26 cellular contexts compared by ENCODE assay signal in genomic region chr1:6334261-6334993, GRCh38. TPM values are rescaled to one million over a fixed set of nuclear protein-coding genes. Genes with fewer than 3 reads are reported as not detected.
DNase-seq lines count a peak whose midpoint lies in the region; ATAC-seq, FAIRE-seq and TF ChIP-seq lines count a peak whose summit lies in the region.
"Had no signal": no experiment of that assay in that cellular context is flagged by ENCODE, and none has a peak within 500 bp of the region (broad histone marks: within the 10 kb centered on the region; RNA-seq: fewer than 3 reads in every experiment).

No MANE protein-coding gene starts in this region.

- 99% methylated on average over 12 of the region's 14 CpGs for WGBS in HepG2 (ENCODE audit: low lambda C conversion rate)
- 67% methylated on average over 3 of the region's 14 CpGs for WGBS in right lobe of liver (ENCODE audit: insufficient coverage, low coverage, low lambda C conversion rate, missing lambda C conversion rate)

- H2AFZ ChIP-seq in HepG2 (ENCODE audit: low read length) = no peak overlapping the region
- H2AFZ ChIP-seq: GM23248 had no signal

- H3K9me3 ChIP-seq in HepG2 (ENCODE audit: low read length) = no peaks in the 10 kb centered on the region
- H3K9me3 ChIP-seq in right lobe of liver = no peaks in the 10 kb centered on the region
- H3K9me3 ChIP-seq: A549, BE2C had no signal

- H3K36me3 Mint-ChIP-seq in brain = peaks cover 10% of the 10 kb centered on the region

- H3K4me1 ChIP-seq in HepG2 (ENCODE audit: insufficient read depth, low read length) (no peaks in the 10 kb centered on the region), right lobe of liver (no peaks in the 10 kb centered on the region)
- H3K4me1 ChIP-seq: A549 had no signal

- no peak for TF ChIP-seq CTCF in HepG2 (CRISPR knock-in tag; IDR thresholded peaks at IDR 0.05)
- TF ChIP-seq CTCF in right lobe of liver (IDR thresholded peaks at IDR 0.05) = no peak
- TF ChIP-seq CTCF in RWPE1 (conservative IDR thresholded peaks at IDR 0.05; ENCODE audit: low read depth) = no peak
- TF ChIP-seq CTCF in brain (conservative IDR thresholded peaks at IDR 0.05) = no peak

- no peaks in the 10 kb centered on the region for H3K27me3 ChIP-seq in HepG2 (ENCODE audit: control insufficient read depth in 1 of 2, insufficient read depth in 2 of 2, low read length in 2 of 2)
- no peaks in the 10 kb centered on the region for H3K27me3 ChIP-seq in right lobe of liver
- H3K27me3 ChIP-seq: BE2C had no signal

- TF ChIP-seq RAD21 in HepG2 (CRISPR knock-in tag; IDR thresholded peaks at IDR 0.05) = no peak

- no peaks in the 10 kb centered on the region for H3K27me3 Mint-ChIP-seq in brain
- H3K27me3 Mint-ChIP-seq: CD4-positive, alpha-beta memory T cell had no signal

- no peaks in the 10 kb centered on the region for H3K9me3 Mint-ChIP-seq in brain
- H3K9me3 Mint-ChIP-seq: HFFc6 had no signal

- no peak for TF ChIP-seq EP300 in HepG2 (IDR thresholded peaks at IDR 0.05; ENCODE audit: low read depth in 2 of 2, low read length in 2 of 2)
- no peak for TF ChIP-seq EP300 in HepG2 (CRISPR knock-in tag; IDR thresholded peaks at IDR 0.05; ENCODE audit: borderline replicate concordance)

- H3K4me3 ChIP-seq in HepG2 (replicated peaks in 1 of 3; ENCODE audit: insufficient read depth in 1 of 3, low read depth in 2 of 3, low read length in 3 of 3) (no peak overlapping the region), right lobe of liver (no peak overlapping the region)
- H3K4me3 ChIP-seq: A549, GM23248 had no signal

- DNase-seq in HepG2 (ENCODE audit: low spot score) = no peak
- no peak for DNase-seq in right lobe of liver
- no peak for DNase-seq in RWPE1 (ENCODE audit: low spot score)
- no peak for DNase-seq in NCI-H748 treated with DMSO at 0.1 percent for 48 hours (lab: John Stamatoyannopoulos, UW)
- DNase-seq in foreskin melanocyte = no peak
- DNase-seq in activated naive CD4-positive, alpha-beta T cell (lab: John Stamatoyannopoulos, UW) = no peak
- DNase-seq: 8988T; ACHN; AML-193; BE2C; C1 segment of cervical spinal cord; Calu3; CD4-positive, alpha-beta memory T cell; COR-L47; DMS53; DMS79 treated with DMSO at 0.1 percent for 48 hours; GF-D8; GM23248; H7; HFFc6 had no signal

- FAIRE-seq in HepG2 (lab: Jason Lieb, UNC) = no peak
- FAIRE-seq: A549, GM12891, GM18507, H1 had no signal

- no peak overlapping the region for H3K9ac ChIP-seq in HepG2 (ENCODE audit: insufficient read depth, low read depth, low read length)
- H3K9ac ChIP-seq: GM23248 had no signal

- H3K27ac ChIP-seq in HepG2 (ENCODE audit: extremely low read length, insufficient read depth, low read length) = no peak overlapping the region
- H3K27ac ChIP-seq in right lobe of liver = no peak overlapping the region
- peak overlapping the region; percentile 41; the same call in 1 of the 2 replicates for H3K27ac ChIP-seq in RWPE1
- H3K27ac ChIP-seq: A549, GM23248 had no signal

- H3K4me1 Mint-ChIP-seq in brain = peaks cover 98% of the 10 kb centered on the region
- H3K4me1 Mint-ChIP-seq: CD4-positive, alpha-beta memory T cell had no signal

- intact Hi-C loops in HepG2 (cut with micrococcal nuclease; ENCODE audit: unreplicated experiment) = no loop called here
- intact Hi-C loops in right lobe of liver (cut with DNase I) = no loop called here

- H4K20me1 ChIP-seq in HepG2 (ENCODE audit: insufficient read depth, low read length) = 0 out of 2 replicates have a peak, but pooled peaks cover 3% of the 10 kb centered on the region

- TF ChIP-seq POLR2A in HepG2 (IDR thresholded peaks at IDR 0.05; ENCODE audit: insufficient read depth in 1 of 2, low read depth in 2 of 2, low read length in 2 of 2) (no peak), right lobe of liver (IDR thresholded peaks at IDR 0.05) (no peak)

- no peak overlapping the region for H3K4me3 Mint-ChIP-seq in brain
- H3K4me3 Mint-ChIP-seq: CD4-positive, alpha-beta memory T cell; HFFc6 had no signal

- H3K27ac Mint-ChIP-seq in brain = peak overlapping the region in 4 of 5 experiments; percentile 59 to 99 (median 70)
- H3K27ac Mint-ChIP-seq: CD4-positive, alpha-beta memory T cell; HFFc6 had no signal

- H3K4me2 ChIP-seq in HepG2 (ENCODE audit: low read depth, low read length) = no peak overlapping the region
- H3K4me2 ChIP-seq: A549 had no signal

- BruUV-seq in HepG2 (replicated peaks; lab: Mats Ljungman, UMichigan) = no TSS peak

- ATAC-seq in HepG2 (no peak), right lobe of liver (no peak)
- ATAC-seq: A549, HCT116 had no signal

- POLR2A ChIA-PET in HepG2 (lab: Yijun Ruan, JAX) (no interaction called here), RWPE1 (lab: Yijun Ruan, JAX; ENCODE audit: low non-redundant PET) (no interaction called here)

- H3K36me3 ChIP-seq in HepG2 (replicated peaks in 1 of 2; ENCODE audit: control insufficient read depth in 1 of 2, insufficient read depth in 2 of 2, low read length in 2 of 2) (peaks cover 7 to 17% of the 10 kb centered on the region in 2 experiments; a peak in 2 of 5 replicates), right lobe of liver (peaks cover 0 to 3% (median 0%) of the 10 kb centered on the region in 4 donors)
- H3K36me3 ChIP-seq: BE2C had no signal

- CTCF ChIA-PET in HepG2 (lab: Yijun Ruan, JAX; ENCODE audit: low intra/inter-chr PET ratio, low total read pairs) = no interaction called here
- CTCF ChIA-PET in RWPE1 (lab: Yijun Ruan, JAX) = interaction anchor here (2.1 kb wide), 1 partner anchor 88 kb away, joined by 7 read pairs; no protein-coding TSS in a partner anchor

- no peaks in the 10 kb centered on the region for H3K79me2 ChIP-seq in HepG2 (ENCODE audit: insufficient read depth, low read length)

- in situ Hi-C loops in HepG2 (cut with HindIII; ENCODE audit: extremely low pct_ligation_motif_present, low pct_unique_long_range_greater_than_20kb) = no loop called here

TF ChIP-seq in HepG2, 621 proteins besides CTCF, POLR2A, EP300 and RAD21:
- TF ChIP-seq HMGA1 (CRISPR knock-in tag; conservative IDR thresholded peaks at IDR 0.05) = no peak
- peak; percentile 91 for TF ChIP-seq ZNF768 (CRISPR knock-in tag; IDR thresholded peaks at IDR 0.05)

RNA-seq across cellular contexts. Expression of gene ACOT7, which starts 59.1 kb away (rescaled TPM):
- total RNA-seq in HepG2 (2016; rRNA removed; fragmentation: Illumina TruSeq; extraction: Trizol) (33.0 and 43.2 TPM in 2 replicates), right lobe of liver (10 to 100 TPM; 10.8 to 19.7 (median 14.1) TPM)
- total RNA-seq in HepG2 (2016; cell fraction: cytosol; rRNA removed; fragmentation: Illumina TruSeq; extraction: Trizol; ENCODE audit: low read depth) = 11.5 and 12.1 TPM in 2 replicates
- 34.5 and 39.6 TPM in 2 replicates for total RNA-seq in HepG2 (2016; cell fraction: insoluble cytoplasmic fraction; rRNA removed; fragmentation: Illumina TruSeq; extraction: Trizol)
- total RNA-seq in HepG2 (2016; cell fraction: membrane; rRNA removed; fragmentation: Illumina TruSeq; extraction: Trizol) = 19.5 and 22.7 TPM in 2 replicates
- total RNA-seq in HepG2 (2016; cell fraction: nucleus; rRNA removed; fragmentation: Illumina TruSeq; extraction: Trizol) = 16.0 and 18.3 TPM in 2 replicates
- polyA plus RNA-seq in HepG2 (2011; rRNA removed) (47.6 and 55.8 TPM in 2 replicates), brain (ENCODE audit: insufficient read depth, low read depth, low replicate concordance) (117 TPM)
- 41.0 and 59.2 TPM in 2 replicates for polyA plus RNA-seq in HepG2 (2011; cell fraction: cytosol; rRNA removed)
- 29.4 and 30.1 TPM in 2 replicates for polyA plus RNA-seq in HepG2 (2011; cell fraction: nucleus; rRNA removed)
- polyA plus RNA-seq in HepG2 (2012) = 30.1 and 36.4 TPM in 2 replicates
- 25.5 and 27.1 TPM in 2 replicates for polyA plus RNA-seq in HepG2 (2016; cell fraction: cytosol; fragmentation: Illumina TruSeq; extraction: Trizol; ENCODE audit: low read depth)
- 80.5 and 96.2 TPM in 2 replicates for polyA plus RNA-seq in HepG2 (2016; cell fraction: insoluble cytoplasmic fraction; fragmentation: Illumina TruSeq; extraction: Trizol; ENCODE audit: low read depth)
- polyA plus RNA-seq in HepG2 (2016; cell fraction: membrane; fragmentation: Illumina TruSeq; extraction: Trizol; ENCODE audit: low read depth) = 36.8 and 37.9 TPM in 2 replicates
- polyA plus RNA-seq in HepG2 (2016; cell fraction: nucleus; fragmentation: Illumina TruSeq; extraction: Trizol; ENCODE audit: insufficient read depth, low read depth) = 47.6 and 48.4 TPM in 2 replicates
- 55.4 and 66.9 TPM in 2 replicates for polyA minus RNA-seq in HepG2 (2011; rRNA and poly(A)+ RNA removed; ENCODE audit: low replicate concordance)
- 14.3 and 18.7 TPM in 2 replicates for polyA minus RNA-seq in HepG2 (2011; cell fraction: cytosol; rRNA and poly(A)+ RNA removed)
- 8.0 and 8.6 TPM in 2 replicates for polyA minus RNA-seq in HepG2 (2011; cell fraction: nucleus; rRNA and poly(A)+ RNA removed)
